8 cellular contexts compared by ENCODE assay signal in genomic region chr4:95095352-95095974, GRCh38.
DNase-seq lines count a peak whose midpoint lies in the region; ATAC-seq, FAIRE-seq and TF ChIP-seq lines count a peak whose summit lies in the region.

No MANE protein-coding gene starts in this region.

- H3K4me3 ChIP-seq in Karpas-422 (ENCODE audit: low read length) = no peak overlapping the region
- H3K4me3 ChIP-seq in K562 = no peak overlapping the region
- H3K4me3 ChIP-seq in mesendoderm (ENCODE audit: low read length) = no peak overlapping the region

- ATAC-seq in K562 (no peak), HG02763 (IDR thresholded peaks at IDR 0.05; ENCODE audit: unreplicated experiment) (no peak), GM19467 (IDR thresholded peaks at IDR 0.05; ENCODE audit: unreplicated experiment) (no peak)

- H3K36me3 ChIP-seq in Karpas-422 (ENCODE audit: insufficient read depth, low read length) = no peaks in the 10 kb centered on the region
- no peaks in the 10 kb centered on the region for H3K36me3 ChIP-seq in K562 (ENCODE audit: control insufficient read depth, insufficient read depth, low read length)
- no peaks in the 10 kb centered on the region for H3K36me3 ChIP-seq in mesendoderm (ENCODE audit: control insufficient read depth, insufficient read depth, low read length)

- no peak overlapping the region for H3K9ac ChIP-seq in Karpas-422 (ENCODE audit: low read length)
- H3K9ac ChIP-seq in K562 (ENCODE audit: insufficient read depth in 1 of 2, low read depth in 2 of 2, low read length in 2 of 2) = no peak overlapping the region
- no peak overlapping the region for H3K9ac ChIP-seq in mesendoderm (ENCODE audit: low read length)

- no peak overlapping the region for H3K18ac ChIP-seq in mesendoderm (ENCODE audit: low read length)

- H3K4me1 Mint-ChIP-seq in Calu3 (ENCODE audit: low read depth, unreplicated experiment) = peaks cover 20% of the 10 kb centered on the region

- peak; percentile 36 to 59 for TF ChIP-seq RAD21 in K562 (CRISPR knock-in tag; conservative IDR thresholded peaks at IDR 0.05 in 1 of 2, IDR thresholded peaks at IDR 0.05 in 1 of 2)

- no peaks in the 10 kb centered on the region for H3K9me3 Mint-ChIP-seq in Calu3 (ENCODE audit: low read depth, unreplicated experiment)

- peak; percentile 50 for TF ChIP-seq CTCF in Calu3 (IDR thresholded peaks at IDR 0.05; ENCODE audit: unreplicated experiment)
- peak; percentile 25 to 52 (median 29); a peak in 3 of 6 replicates for TF ChIP-seq CTCF in K562 (IDR thresholded peaks at IDR 0.05 in 2 of 3, conservative IDR thresholded peaks at IDR 0.05 in 1 of 3; ENCODE audit: insufficient read depth in 2 of 3, low read depth in 1 of 3, low read length in 3 of 3)

- CTCF ChIA-PET in Calu3 (lab: Charles Lee) (no interaction called here), K562 (lab: Yijun Ruan, JAX; ENCODE audit: low intra/inter-chr PET ratio) (interaction anchor here (1.9 kb wide), 1 partner anchor 473 kb away, joined by 8 read pairs; no protein-coding TSS in a partner anchor)

- no peak overlapping the region for H3K4me2 ChIP-seq in Karpas-422 (ENCODE audit: low read depth, low read length, poor library complexity, severe bottlenecking)
- no peak overlapping the region for H3K4me2 ChIP-seq in K562 (ENCODE audit: insufficient read depth, low read length)
- no peak overlapping the region for H3K4me2 ChIP-seq in mesendoderm (ENCODE audit: low read length)

- DNase-seq in Calu3 = peak; percentile 44
- DNase-seq in Karpas-422 = peak; percentile 68
- DNase-seq in K562 (ENCODE audit: extremely low read depth in 1 of 4, low spot score in 3 of 4) = peak in 2 of 4 experiments; percentile 3 to 9
- DNase-seq in mesendoderm = peak; percentile 32
- DNase-seq in iPS-NIHi7 (ENCODE audit: extremely low spot score) = no peak
- no peak for DNase-seq in NCI-H187 (lab: John Stamatoyannopoulos, UW)

- H3K4me3 Mint-ChIP-seq in Calu3 (ENCODE audit: low read depth, unreplicated experiment) = no peak overlapping the region

- peak; percentile 26 for FAIRE-seq in K562 (lab: Jason Lieb, UNC)

- 0% methylated on average over 1 of the region's 1 CpG for WGBS in K562 (ENCODE audit: insufficient coverage, low coverage, missing lambda C conversion rate)
- no CpG with 5 or more reads among the region's 1 CpG for WGBS in mesendoderm (ENCODE audit: extremely low coverage, insufficient coverage, low lambda C conversion rate)

- H2BK15ac ChIP-seq in mesendoderm (replicated peaks; ENCODE audit: low read depth) = no peak overlapping the region

- POLR2A ChIA-PET in K562 (lab: Yijun Ruan, JAX) = no interaction called here

- no peaks in the 10 kb centered on the region for H3K79me1 ChIP-seq in mesendoderm (ENCODE audit: low read length)

- TF ChIP-seq POLR2A in K562 (conservative IDR thresholded peaks at IDR 0.05) = no peak

- in situ Hi-C loops in K562 (cut with MboI) = no loop called here

- H3K4ac ChIP-seq in mesendoderm (ENCODE audit: low read depth, low read length) = no peak overlapping the region

- H3K23ac ChIP-seq in mesendoderm (ENCODE audit: low read length) = no peak overlapping the region

- H3K9me3 ChIP-seq in Karpas-422 (ENCODE audit: low read length) = no peaks in the 10 kb centered on the region
- H3K9me3 ChIP-seq in K562 (replicated peaks; ENCODE audit: control insufficient read depth, insufficient read depth, low read depth, low read length) = no peaks in the 10 kb centered on the region

- no peak overlapping the region for H3K56ac ChIP-seq in mesendoderm (ENCODE audit: low read length)

- H2AK5ac ChIP-seq in mesendoderm (ENCODE audit: low read length) = no peak overlapping the region

- H4K5ac ChIP-seq in mesendoderm (ENCODE audit: low read length) = no peak overlapping the region

- no peak overlapping the region for H2BK5ac ChIP-seq in mesendoderm (ENCODE audit: low read length)

- H3K36me3 Mint-ChIP-seq in Calu3 (ENCODE audit: insufficient read depth, unreplicated experiment) = no peaks in the 10 kb centered on the region

- H2BK120ac ChIP-seq in mesendoderm (ENCODE audit: low read depth, low read length) = no peak overlapping the region

- H4K20me1 ChIP-seq in Karpas-422 (ENCODE audit: insufficient read depth, low read depth, low read length) (no peaks in the 10 kb centered on the region), K562 (replicated peaks; ENCODE audit: control insufficient read depth, insufficient read depth, low read length) (no peaks in the 10 kb centered on the region)

- H3K4me1 ChIP-seq in Karpas-422 (ENCODE audit: low read length) (no peaks in the 10 kb centered on the region), K562 (replicated peaks in 1 of 2; ENCODE audit: control insufficient read depth in 2 of 2, insufficient read depth in 2 of 2, low read length in 2 of 2) (no peaks in the 10 kb centered on the region), mesendoderm (ENCODE audit: control insufficient read depth, low read depth, low read length) (no peaks in the 10 kb centered on the region)

- H4K8ac ChIP-seq in mesendoderm (ENCODE audit: low read depth, low read length) = no peak overlapping the region

- H3K27me3 Mint-ChIP-seq in Calu3 (ENCODE audit: unreplicated experiment) = no peaks in the 10 kb centered on the region

- H2AFZ ChIP-seq in Karpas-422 (ENCODE audit: low read length) = no peak overlapping the region
- H2AFZ ChIP-seq in K562 (ENCODE audit: low read depth, low read length) = no peak overlapping the region

- no peaks in the 10 kb centered on the region for H3K9me2 ChIP-seq in Karpas-422 (replicated peaks; ENCODE audit: insufficient read depth, low read length)

- BruUV-seq in Calu3 (replicated peaks; lab: Mats Ljungman, UMichigan) (no TSS peak), K562 (replicated peaks; lab: Mats Ljungman, UMichigan) (no TSS peak)

- H3K27me3 ChIP-seq in Karpas-422 (ENCODE audit: low read length) = no peaks in the 10 kb centered on the region
- H3K27me3 ChIP-seq in K562 (ENCODE audit: control insufficient read depth in 2 of 2, insufficient read depth in 2 of 2, low read length in 2 of 2) = no peaks in the 10 kb centered on the region; a peak in 1 of 5 replicates
- H3K27me3 ChIP-seq in mesendoderm (ENCODE audit: insufficient read depth, low read length, poor library complexity) = no peaks in the 10 kb centered on the region

- H3K27ac ChIP-seq in Karpas-422 (ENCODE audit: low read length) (no peak overlapping the region), K562 (ENCODE audit: extremely low read depth, low read depth, low read length) (no peak overlapping the region), mesendoderm (ENCODE audit: low read depth, low read length) (no peak overlapping the region)

- intact Hi-C loops in Calu3 (cut with micrococcal nuclease; ENCODE audit: unreplicated experiment) (loop anchor here (2.0 to 5.0 kb wide), 2 partner anchors 339 to 473 kb away; partner anchors contain the start of gene BMPR1B), K562 (cut with micrococcal nuclease) (loop anchor here (5.0 kb wide), 1 partner anchor 473 kb away; no protein-coding TSS in a partner anchor)

- no peak for TF ChIP-seq EP300 in K562 (IDR thresholded peaks at IDR 0.05; ENCODE audit: low read length)

- H3K27ac Mint-ChIP-seq in Calu3 (ENCODE audit: unreplicated experiment) = no peak overlapping the region

- H3K79me2 ChIP-seq in Karpas-422 (ENCODE audit: low read length) (no peaks in the 10 kb centered on the region), K562 (ENCODE audit: control insufficient read depth, insufficient read depth, low read length) (no peaks in the 10 kb centered on the region), mesendoderm (ENCODE audit: control insufficient read depth, insufficient read depth, low read length) (no peaks in the 10 kb centered on the region)

- H3K9me1 ChIP-seq in K562 (ENCODE audit: control insufficient read depth, insufficient read depth, low read length) = no peaks in the 10 kb centered on the region

TF ChIP-seq in K562, 482 proteins besides CTCF, POLR2A, EP300 and RAD21:
- 0 out of 2 replicates have a peak, but pooled peaks have one; percentile 18 for TF ChIP-seq SMC3 (conservative IDR thresholded peaks at IDR 0.05; ENCODE audit: insufficient read depth, low read depth, low read length)
- TF ChIP-seq ZNF511 (CRISPR knock-in tag; IDR thresholded peaks at IDR 0.05) = no peak

Comparison
In these comparisons a context has a peak if more than half of its experiments do, and no peak if none do; other contexts are left out.
1. DNase-seq: peak in Calu3 (single experiment), Karpas-422 (single experiment) and mesendoderm (single experiment); none in iPS-NIHi7 (single experiment) and NCI-H187 (0 of 2).